In genomic region chr5:57173318-57174127, GRCh38 we compare ENCODE assay signal across 1 cellular context.
TF ChIP-seq lines count a peak whose summit lies in the region.

TSS of gene GPBP1 (plus strand) at chr5:57174059. CDS start at chr5:57214131, 40,072 bp downstream.

TF ChIP-seq in K562, 482 proteins besides CTCF, POLR2A, EP300 and RAD21 (continued from another document and continues in another):
- TF ChIP-seq POLR2AphosphoS2 (IDR thresholded peaks at IDR 0.05; ENCODE audit: low read length) = no peak
- no peak for TF ChIP-seq DDX20 (tag; IDR thresholded peaks at IDR 0.05; ENCODE audit: low read depth)
- TF ChIP-seq ATF7 (IDR thresholded peaks at IDR 0.05) = peak; percentile 93
- no peak for TF ChIP-seq ZNF512 (tag; IDR thresholded peaks at IDR 0.05)
- TF ChIP-seq THRAP3 (IDR thresholded peaks at IDR 0.05; ENCODE audit: borderline replicate concordance) = no peak
- TF ChIP-seq U2AF1 (optimal IDR thresholded peaks at IDR 0.05; ENCODE audit: low read depth, low read length) = peak; percentile 25
- TF ChIP-seq MED1 (CRISPR knock-in tag; IDR thresholded peaks at IDR 0.05; ENCODE audit: borderline replicate concordance) = no peak
- TF ChIP-seq PKNOX1 (IDR thresholded peaks at IDR 0.05) = no peak; the same call in 1 of the 2 replicates
- TF ChIP-seq ZNF592 (IDR thresholded peaks at IDR 0.05) = no peak
- TF ChIP-seq NCOA6 (IDR thresholded peaks at IDR 0.05) = no peak
- peak; percentile 30; the same call in 1 of the 2 replicates for TF ChIP-seq BCOR (IDR thresholded peaks at IDR 0.05)
- no peak; the same call in none of the 2 replicates for TF ChIP-seq MXI1 (IDR thresholded peaks at IDR 0.05; ENCODE audit: low read depth, low read length)
- peak; percentile 75 for TF ChIP-seq JUND (IDR thresholded peaks at IDR 0.05; ENCODE audit: borderline replicate concordance, low read depth, low read length)
- peak; percentile 54; the same call in 1 of the 3 replicates for TF ChIP-seq JUND (tag; IDR thresholded peaks at IDR 0.05; ENCODE audit: borderline replicate concordance, low read depth, low read length)
- TF ChIP-seq ETV6 (IDR thresholded peaks at IDR 0.05; ENCODE audit: borderline replicate concordance in 1 of 2, low read depth in 2 of 2, low read length in 1 of 2) = no peak
- no peak for TF ChIP-seq ETV6 (CRISPR knock-in tag; IDR thresholded peaks at IDR 0.05; ENCODE audit: borderline replicate concordance)
- peak; percentile 86 for TF ChIP-seq E2F4 (CRISPR knock-in tag; IDR thresholded peaks at IDR 0.05; ENCODE audit: low read depth)
- no peak for TF ChIP-seq ZNF121 (CRISPR knock-in tag; conservative IDR thresholded peaks at IDR 0.05)
- TF ChIP-seq ZEB2 (IDR thresholded peaks at IDR 0.05) = no peak
- no peak for TF ChIP-seq ZNF699 (CRISPR knock-in tag; IDR thresholded peaks at IDR 0.05; ENCODE audit: insufficient replicate concordance)
- TF ChIP-seq ZNF551 (CRISPR knock-in tag; IDR thresholded peaks at IDR 0.05) = no peak
- TF ChIP-seq ZNF274 (IDR thresholded peaks at IDR 0.05; ENCODE audit: borderline replicate concordance, low read depth, low read length) = no peak
- no peak for TF ChIP-seq ERF (CRISPR knock-in tag; IDR thresholded peaks at IDR 0.05)
- no peak for TF ChIP-seq POLR3A (IDR thresholded peaks at IDR 0.05; ENCODE audit: borderline replicate concordance, extremely low read depth, insufficient read depth, insufficient read length)
- TF ChIP-seq ZBTB12 (CRISPR knock-in tag; IDR thresholded peaks at IDR 0.05) = peak; percentile 83
- TF ChIP-seq SMAD4 (CRISPR knock-in tag; conservative IDR thresholded peaks at IDR 0.05) = no peak
- no peak for TF ChIP-seq ZNF324 (CRISPR knock-in tag; IDR thresholded peaks at IDR 0.05)
- no peak for TF ChIP-seq HMGXB4 (CRISPR knock-in tag; IDR thresholded peaks at IDR 0.05)
- peak in 1 of 2 experiments; percentile 29; a peak in 1 of 4 replicates for TF ChIP-seq NONO (IDR thresholded peaks at IDR 0.05; ENCODE audit: low read depth in 2 of 2, low read length in 1 of 2)
- TF ChIP-seq HOXB6 (CRISPR knock-in tag; IDR thresholded peaks at IDR 0.05; ENCODE audit: borderline replicate concordance) = no peak
- peak; percentile 66 for TF ChIP-seq ARID4B (CRISPR knock-in tag; IDR thresholded peaks at IDR 0.05)
- no peak for TF ChIP-seq ZFP36 (IDR thresholded peaks at IDR 0.05; ENCODE audit: low read depth, low read length, partially characterized antibody)
- TF ChIP-seq RAD51 (IDR thresholded peaks at IDR 0.05; ENCODE audit: borderline replicate concordance, low read depth) = no peak
- no peak for TF ChIP-seq POU5F1 (IDR thresholded peaks at IDR 0.05; ENCODE audit: borderline replicate concordance, low read depth, low read length, partially characterized antibody)
- TF ChIP-seq E2F6 (IDR thresholded peaks at IDR 0.05; ENCODE audit: borderline replicate concordance in 1 of 2, extremely low read depth in 1 of 2, insufficient read depth in 1 of 2, insufficient read length in 1 of 2, low read depth in 1 of 2, low read length in 1 of 2, poor library complexity in 1 of 2, severe bottlenecking in 1 of 2) = peak; percentile 49 to 63
- TF ChIP-seq RCOR1 (IDR thresholded peaks at IDR 0.05; ENCODE audit: borderline replicate concordance in 1 of 2, low read depth in 2 of 2, low read length in 2 of 2) = no peak
- no peak for TF ChIP-seq STAT5B (CRISPR knock-in tag; IDR thresholded peaks at IDR 0.05)
- TF ChIP-seq MBD2 (IDR thresholded peaks at IDR 0.05; ENCODE audit: borderline replicate concordance, low read depth) = no peak; the same call in 1 of the 2 replicates
- TF ChIP-seq MYC (IDR thresholded peaks at IDR 0.05; ENCODE audit: low read depth, low read length) = peak; percentile 27; the same call in 1 of the 2 replicates
- TF ChIP-seq MYC (CRISPR knock-in tag; IDR thresholded peaks at IDR 0.05; ENCODE audit: borderline replicate concordance, low read depth) = 0 out of 2 replicates have a peak, but pooled peaks have one; percentile 34
- TF ChIP-seq ZBTB34 (CRISPR knock-in tag; IDR thresholded peaks at IDR 0.05) = no peak
- peak; percentile 99 for TF ChIP-seq TFAP4 (CRISPR knock-in tag; IDR thresholded peaks at IDR 0.05; ENCODE audit: borderline replicate concordance)
- TF ChIP-seq FUS (optimal IDR thresholded peaks at IDR 0.05; ENCODE audit: low read depth, low read length) = no peak
- no peak for TF ChIP-seq BMI1 (IDR thresholded peaks at IDR 0.05; ENCODE audit: low read length)
